21 cellular contexts compared by ENCODE assay signal in genomic region chr4:3373468-3373867, GRCh38.
A peak's percentile ranks its signal among the peaks of the same experiment; 100 is the strongest.
DNase-seq lines count a peak whose midpoint lies in the region; ATAC-seq and TF ChIP-seq lines count a peak whose summit lies in the region.
"Had no signal": no experiment of that assay in that cellular context is flagged by ENCODE, and none has a peak within 500 bp of the region (broad histone marks: within the 10 kb centered on the region; RNA-seq: fewer than 3 reads in every experiment).

No MANE protein-coding gene starts in this region.

- H3K4me1 ChIP-seq in BLaER1, result peaks cover 66% of the 10 kb centered on the region
- H3K4me1 ChIP-seq in SJSA1 (replicated peaks), result peaks cover 64% of the 10 kb centered on the region
- H3K4me1 ChIP-seq in osteoblast (ENCODE audit: insufficient read depth, low read length), result peaks cover 26% of the 10 kb centered on the region
- H3K4me1 ChIP-seq in uterus, result peaks cover 0 to 15% of the 10 kb centered on the region in 2 donors
- H3K4me1 ChIP-seq: A549 had no signal

- H3K27ac Mint-ChIP-seq in natural killer cell, result no peak overlapping the region
- H3K27ac Mint-ChIP-seq: HFFc6 had no signal

- TF ChIP-seq POLR2A in uterus (IDR thresholded peaks at IDR 0.05), result no peak

- peak overlapping the region; percentile 62 for H3K27ac ChIP-seq in BLaER1
- peak overlapping the region; percentile 53; the same call in 1 of the 2 replicates for H3K27ac ChIP-seq in SJSA1
- H3K27ac ChIP-seq in dorsolateral prefrontal cortex, result peak overlapping the region in 29 of 59 donors; percentile 2 to 86 (median 60)
- no peak overlapping the region for H3K27ac ChIP-seq in osteoblast (ENCODE audit: low read depth, low read length)
- no peak overlapping the region for H3K27ac ChIP-seq in uterus
- H3K27ac ChIP-seq: A549 had no signal

- peaks cover 11 to 26% of the 10 kb centered on the region in 2 donors for H3K4me1 Mint-ChIP-seq in natural killer cell

- H2AFZ ChIP-seq in osteoblast (ENCODE audit: low read length), result no peak overlapping the region

- TF ChIP-seq CTCF in dorsolateral prefrontal cortex (IDR thresholded peaks at IDR 0.05 in 54 of 56, conservative IDR thresholded peaks at IDR 0.05 in 2 of 56; ENCODE audit: low read depth in 1 of 56, partially characterized antibody in 56 of 56), result no peak
- no peak for TF ChIP-seq CTCF in osteoblast (IDR thresholded peaks at IDR 0.05; ENCODE audit: extremely low read depth, low read depth, low read length)
- TF ChIP-seq CTCF in natural killer cell (IDR thresholded peaks at IDR 0.05), result no peak
- no peak for TF ChIP-seq CTCF in uterus (IDR thresholded peaks at IDR 0.05)

- no peaks in the 10 kb centered on the region for H3K9me3 Mint-ChIP-seq in natural killer cell
- H3K9me3 Mint-ChIP-seq: CD4-positive, alpha-beta T cell; HFFc6 had no signal

- H3K9me3 ChIP-seq in BLaER1, result peaks cover 27% of the 10 kb centered on the region
- H3K9me3 ChIP-seq in SJSA1 (replicated peaks), result no peaks in the 10 kb centered on the region
- no peaks in the 10 kb centered on the region for H3K9me3 ChIP-seq in osteoblast (ENCODE audit: low read depth, low read length)
- H3K9me3 ChIP-seq in uterus, result no peaks in the 10 kb centered on the region
- H3K9me3 ChIP-seq: A549 had no signal

- H3K79me2 ChIP-seq in osteoblast (ENCODE audit: insufficient read depth, low read length), result peaks cover 23% of the 10 kb centered on the region

- H4K20me1 ChIP-seq in BLaER1 (peaks cover 86% of the 10 kb centered on the region), osteoblast (ENCODE audit: insufficient read depth, low read length) (peaks cover 12% of the 10 kb centered on the region)

- ATAC-seq in natural killer cell, result no peak
- ATAC-seq: A549 had no signal

- intact Hi-C loops in dorsolateral prefrontal cortex (cut with DNase I) (no loop called here), natural killer cell (cut with micrococcal nuclease) (no loop called here), uterus (cut with DNase I; ENCODE audit: low total_unique reads) (no loop called here)

- H3K9ac ChIP-seq in BLaER1, result peak overlapping the region; percentile 54

- H3K27me3 ChIP-seq in BLaER1 (no peaks in the 10 kb centered on the region), SJSA1 (replicated peaks) (no peaks in the 10 kb centered on the region), dorsolateral prefrontal cortex (peaks cover 0 to 4% (median 0%) of the 10 kb centered on the region in 45 donors), osteoblast (ENCODE audit: insufficient read depth, low read length) (no peaks in the 10 kb centered on the region), uterus (no peaks in the 10 kb centered on the region)

- H3K4me3 Mint-ChIP-seq in natural killer cell, result no peak overlapping the region
- H3K4me3 Mint-ChIP-seq: HFFc6 had no signal

- DNase-seq in SJSA1 (ENCODE audit: low read depth in 1 of 2, low spot score in 2 of 2), result no peak
- DNase-seq in dorsolateral prefrontal cortex, result no peak
- peak; percentile 66 for DNase-seq in osteoblast (ENCODE audit: insufficient read length, low spot score, missing footprints)
- no peak for DNase-seq in KBM-7
- DNase-seq in NCI-H2107 treated with DMSO at 0.1 percent for 48 hours (lab: John Stamatoyannopoulos, UW; ENCODE audit: unreplicated experiment), result no peak
- DNase-seq in natural killer cell, result no peak
- DNase-seq in uterus, result no peak
- DNase-seq: Calu3; CD4-positive, alpha-beta T cell; DMS53; GOT3; HFFc6; KG1; NCI-H1436; NCI-H2029; NCI-H2171 treated with DMSO at 0.1 percent for 48 hours; NCI-H446 treated with DMSO at 0.1 percent for 48 hours; NK-92 treated with Interleukin-12 subunit alpha and Interleukin-12 subunit beta, amount 100 ng/mL, for 24 hours; RPMI8226 had no signal

- peaks cover 51% of the 10 kb centered on the region for H3K36me3 ChIP-seq in BLaER1
- peaks cover 24% of the 10 kb centered on the region for H3K36me3 ChIP-seq in SJSA1
- no peaks in the 10 kb centered on the region for H3K36me3 ChIP-seq in osteoblast (ENCODE audit: insufficient read depth, low read length)
- no peaks in the 10 kb centered on the region for H3K36me3 ChIP-seq in uterus

- H3K4me2 ChIP-seq in BLaER1 (peak overlapping the region; percentile 96), osteoblast (ENCODE audit: insufficient read depth, low read length) (no peak overlapping the region)
- H3K4me2 ChIP-seq: A549 had no signal

- H3K27me3 Mint-ChIP-seq in natural killer cell (ENCODE audit: low read depth in 2 of 2), result peaks cover 7 to 8% of the 10 kb centered on the region in 2 donors

- H3K36me3 Mint-ChIP-seq in natural killer cell, result no peaks in the 10 kb centered on the region

- in situ Hi-C loops in KBM-7 (cut with MboI; ENCODE audit: low pct_unique_long_range_greater_than_20kb, low sequenced_read_pairs), result no loop called here

- H3K4me3 ChIP-seq in BLaER1, result 0 out of 2 replicates have a peak overlapping the region, but pooled peaks have one; percentile 38
- H3K4me3 ChIP-seq in SJSA1, result no peak overlapping the region
- H3K4me3 ChIP-seq in dorsolateral prefrontal cortex, result peak overlapping the region in 30 of 59 donors; percentile 3 to 62 (median 54)
- no peak overlapping the region for H3K4me3 ChIP-seq in osteoblast (ENCODE audit: insufficient read depth, low read length)
- H3K4me3 ChIP-seq in uterus, result no peak overlapping the region
- H3K4me3 ChIP-seq: A549 had no signal

Comparison
In these comparisons a context has a peak if more than half of its experiments do, and no peak if none do; other contexts are left out.
1. H3K27ac ChIP-seq: peak in BLaER1 (single experiment) and SJSA1 (single experiment); none in osteoblast (single experiment) and uterus (0 of 2).
2. H3K4me3 ChIP-seq: peak in BLaER1 (single experiment) and dorsolateral prefrontal cortex (30 of 59); none in SJSA1 (single experiment), osteoblast (single experiment) and uterus (0 of 2).